ENCODE assay signal across 16 cellular contexts in genomic region chr4:76968937-76969336, GRCh38. TPM values are rescaled to one million over a fixed set of nuclear protein-coding genes. Genes with fewer than 3 reads are reported as not detected.
A peak's percentile ranks its signal among the peaks of the same experiment; 100 is the strongest.
DNase-seq lines count a peak whose midpoint lies in the region; ATAC-seq and TF ChIP-seq lines count a peak whose summit lies in the region.
"Had no signal": no experiment of that assay in that cellular context is flagged by ENCODE, and none has a peak within 500 bp of the region (broad histone marks: within the 10 kb centered on the region; RNA-seq: fewer than 3 reads in every experiment).

No MANE protein-coding gene starts in this region.

- peaks cover 81% of the 10 kb centered on the region for H3K4me1 Mint-ChIP-seq in HFFc6 (ENCODE audit: low read depth)
- peaks cover 61% of the 10 kb centered on the region for H3K4me1 Mint-ChIP-seq in nephron progenitor cell

- 76 to 83% (median 80%) methylated on average over 4 of the region's 4 CpGs for WGBS in heart left ventricle, 4 donors

- H3K4me1 ChIP-seq in heart left ventricle: peaks cover 0 to 26% (median under 1%) of the 10 kb centered on the region in 12 donors

- ATAC-seq in heart left ventricle: peak in 3 of 4 donors; percentile 47 to 76 (median 60)
- ATAC-seq: PC-3 had no signal

- no peaks in the 10 kb centered on the region for H3K27me3 ChIP-seq in heart left ventricle

- H3K9me3 Mint-ChIP-seq in HFFc6 (peaks cover 4% of the 10 kb centered on the region; the same call in 1 of the 2 replicates), nephron progenitor cell (peaks cover 28% of the 10 kb centered on the region)

- H3K9me3 ChIP-seq in heart left ventricle: no peaks in the 10 kb centered on the region

- H3K27ac Mint-ChIP-seq in HFFc6 (peak overlapping the region; percentile 33; the same call in 1 of the 2 replicates), nephron progenitor cell (peak overlapping the region; percentile 93)
- H3K27ac Mint-ChIP-seq: H9 had no signal

- H3K4me3 ChIP-seq in heart left ventricle: no peak overlapping the region

- H3K36me3 Mint-ChIP-seq in HFFc6 (ENCODE audit: low read depth) (peaks cover 63% of the 10 kb centered on the region), nephron progenitor cell (ENCODE audit: low read depth) (peaks cover 73% of the 10 kb centered on the region)

- H3K4me3 Mint-ChIP-seq in HFFc6 (no peak overlapping the region), nephron progenitor cell (no peak overlapping the region)
- H3K4me3 Mint-ChIP-seq: H9 had no signal

- H3K27me3 Mint-ChIP-seq in HFFc6 (ENCODE audit: insufficient read depth): peaks cover 3% of the 10 kb centered on the region; the same call in 1 of the 2 replicates
- H3K27me3 Mint-ChIP-seq in nephron progenitor cell (ENCODE audit: low read depth, poor library complexity): no peaks in the 10 kb centered on the region

- peak; percentile 38 for DNase-seq in DMS79 (lab: John Stamatoyannopoulos, UW)
- DNase-seq in HFFc6: no peak
- DNase-seq in heart left ventricle: peak in 1 of 5 donors; percentile 26
- no peak for DNase-seq in nephron progenitor cell
- no peak for DNase-seq in HPDE6-E6E7 (ENCODE audit: extremely low spot score)
- DNase-seq in LoVo (ENCODE audit: low spot score): no peak
- no peak for DNase-seq in activated naive CD4-positive, alpha-beta T cell treated with Interleukin-2 at 50 U/mL for 16 hours
- DNase-seq in posterior vena cava (ENCODE audit: low spot score): no peak
- DNase-seq: COR-L47, H9, NCI-H1105 treated with DMSO at 0.1 percent for 48 hours, NCI-H2171 treated with DMSO at 0.1 percent for 48 hours, NCI-H446 treated with DMSO at 0.1 percent for 48 hours, NCI-H774, PC-3 had no signal

- no peak for TF ChIP-seq POLR2A in heart left ventricle (IDR thresholded peaks at IDR 0.05)

- intact Hi-C loops in heart left ventricle (cut with DNase I) (no loop called here), posterior vena cava (cut with DNase I) (no loop called here)

- peak overlapping the region in 3 of 12 donors; percentile 4 to 17 (median 5) for H3K27ac ChIP-seq in heart left ventricle
- H3K27ac ChIP-seq: RWPE1 had no signal

- TF ChIP-seq CTCF in HFFc6 (IDR thresholded peaks at IDR 0.05): no peak
- TF ChIP-seq CTCF in heart left ventricle (IDR thresholded peaks at IDR 0.05): no peak
- no peak for TF ChIP-seq CTCF in nephron progenitor cell (IDR thresholded peaks at IDR 0.05)

- H3K36me3 ChIP-seq in heart left ventricle: peaks cover 0 to 4% (median 0%) of the 10 kb centered on the region in 9 donors

RNA-seq across cellular contexts. Expression of gene SEPTIN11, which starts 19.4 kb away (rescaled TPM):
- 100 to 1,000 TPM; 563 to 907 (median 620) TPM for total RNA-seq in HFFc6 (2021; fragmentation: NEBNext Ultra II Directional; extraction: Animal tissue kit (Norgen Biotek cat#: 25700))
- 10 to 100 TPM; 25.1 to 58.9 (median 36.2) TPM for total RNA-seq in heart left ventricle
- polyA plus RNA-seq in heart left ventricle: 10 to 100 TPM in 1 of 2 donors, 1 to 10 TPM in 1; 9.9 to 13.4 TPM
- total RNA-seq in posterior vena cava: 100 to 1,000 TPM; 140 to 154 TPM
